21 cellular contexts compared by ENCODE assay signal in the genomic region with DNA sequence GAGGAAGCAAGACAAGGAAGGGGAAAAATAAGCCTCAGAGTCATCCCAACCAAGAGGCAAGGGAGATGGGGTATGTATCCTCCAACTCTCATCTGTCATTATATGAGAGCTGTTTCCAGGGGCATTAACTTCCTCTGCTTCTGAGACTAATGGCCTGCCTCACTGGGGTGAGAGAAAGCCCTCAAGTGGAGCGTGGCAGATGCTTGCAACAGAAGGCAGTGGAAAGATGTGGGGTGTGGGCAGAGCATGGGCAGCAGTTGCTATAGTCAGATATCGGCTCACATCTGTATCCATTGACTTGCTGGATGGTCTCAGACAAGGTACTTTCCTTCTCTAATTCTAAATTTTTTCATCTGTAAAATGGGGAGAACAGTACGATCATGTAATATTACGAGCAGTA.
DNase-seq lines count a peak whose midpoint lies in the region; ATAC-seq lines count a peak whose summit lies in the region.
"Had no signal": no experiment of that assay in that cellular context is flagged by ENCODE, and none has a peak within 500 bp of the region (broad histone marks: within the 10 kb centered on the region; RNA-seq: fewer than 3 reads in every experiment).

No MANE protein-coding gene starts in this region.

- peak; percentile 36 for DNase-seq in D341Med (ENCODE audit: low spot score)
- peak; percentile 50 for DNase-seq in NCI-H1694 (lab: John Stamatoyannopoulos, UW)
- DNase-seq in T-helper 17 cell, result no peak
- DNase-seq in naive thymus-derived CD8-positive, alpha-beta T cell, result no peak
- no peak for DNase-seq in NCI-H1092 (lab: John Stamatoyannopoulos, UW)
- DNase-seq in activated CD4-positive, alpha-beta T cell treated with anti-CD3 and anti-CD28 coated beads, Interleukin-2, amount 10 ng/mL, durations not matched to agents 7 days and 5 days, result no peak
- DNase-seq in hypothalamus (lab: John Stamatoyannopoulos, UW), result no peak
- DNase-seq: activated CD4-positive, alpha-beta T cell treated with anti-CD3 and anti-CD28 coated beads for 4 hours; activated naive CD4-positive, alpha-beta T cell treated with anti-CD3 and anti-CD28 coated beads for 36 hours; activated T-cell treated with anti-CD3 and anti-CD28 coated beads, Interleukin-2, amount 50 U/mL, for 4 hours; anterior cingulate cortex; CD8-positive, alpha-beta memory T cell; GF-D8; GOT3; NCI-H1930; Peyer's patch; posterior cingulate gyrus; right lobe of liver; stimulated activated CD4-positive, alpha-beta T cell treated with anti-CD3 and anti-CD28 coated beads, Interleukin-12 subunit alpha, Interleukin-12 subunit beta, amount 100 ng/mL, for 4 hours; tibial artery had no signal

- H3K9me3 Mint-ChIP-seq in naive thymus-derived CD8-positive, alpha-beta T cell, result no peaks in the 10 kb centered on the region
- peaks cover 6% of the 10 kb centered on the region for H3K9me3 Mint-ChIP-seq in activated CD4-positive, alpha-beta T cell treated with anti-CD3 and anti-CD28 coated beads, Interleukin-2, amount 10 ng/mL, durations not matched to agents 7 days and 5 days
- H3K9me3 Mint-ChIP-seq: activated T-cell treated with anti-CD3 and anti-CD28 coated beads, Interleukin-2, amount 50 U/mL, for 4 hours; CD8-positive, alpha-beta memory T cell had no signal

- no peak overlapping the region for H3K4me3 Mint-ChIP-seq in T-helper 17 cell
- H3K4me3 Mint-ChIP-seq in naive thymus-derived CD8-positive, alpha-beta T cell, result no peak overlapping the region
- H3K4me3 Mint-ChIP-seq in activated CD4-positive, alpha-beta T cell treated with anti-CD3 and anti-CD28 coated beads, Interleukin-2, amount 10 ng/mL, durations not matched to agents 7 days and 5 days, result no peak overlapping the region
- H3K4me3 Mint-ChIP-seq: activated naive CD4-positive, alpha-beta T cell treated with anti-CD3 and anti-CD28 coated beads for 36 hours; activated T-cell treated with anti-CD3 and anti-CD28 coated beads, Interleukin-2, amount 50 U/mL, for 4 hours; CD8-positive, alpha-beta memory T cell; stimulated activated naive CD8-positive, alpha-beta T cell treated with anti-CD3 and anti-CD28 coated beads, Interleukin-15, Interleukin-2, amounts not matched to agents 100 ng/mL and 50 ng/mL, for 24 hours had no signal

- H3K27ac Mint-ChIP-seq in T-helper 17 cell, result peak overlapping the region; percentile 8
- H3K27ac Mint-ChIP-seq in naive thymus-derived CD8-positive, alpha-beta T cell, result peak overlapping the region in 6 of 10 donors; percentile 1 to 72 (median 23)
- no peak overlapping the region for H3K27ac Mint-ChIP-seq in activated CD4-positive, alpha-beta T cell treated with anti-CD3 and anti-CD28 coated beads, Interleukin-2, amount 10 ng/mL, durations not matched to agents 7 days and 5 days
- H3K27ac Mint-ChIP-seq: activated naive CD4-positive, alpha-beta T cell treated with anti-CD3 and anti-CD28 coated beads for 36 hours had no signal

- peaks cover 5% of the 10 kb centered on the region for H3K27me3 Mint-ChIP-seq in T-helper 17 cell
- H3K27me3 Mint-ChIP-seq in naive thymus-derived CD8-positive, alpha-beta T cell, result no peaks in the 10 kb centered on the region
- peaks cover 18% of the 10 kb centered on the region for H3K27me3 Mint-ChIP-seq in activated CD4-positive, alpha-beta T cell treated with anti-CD3 and anti-CD28 coated beads, Interleukin-2, amount 10 ng/mL, durations not matched to agents 7 days and 5 days

- POLR2A ChIA-PET in naive thymus-derived CD8-positive, alpha-beta T cell (lab: Charles Lee), result interaction anchor here (1.3 kb wide), 1 partner anchor 8 kb away, joined by 3 read pairs; no protein-coding TSS in a partner anchor
- POLR2A ChIA-PET in activated CD4-positive, alpha-beta T cell treated with anti-CD3 and anti-CD28 coated beads, Interleukin-2, amount 10 ng/mL, durations not matched to agents 7 days and 5 days (lab: Charles Lee), result no interaction called here

- H3K4me1 Mint-ChIP-seq in T-helper 17 cell, result peaks cover 13% of the 10 kb centered on the region
- H3K4me1 Mint-ChIP-seq in naive thymus-derived CD8-positive, alpha-beta T cell, result peaks cover 19 to 41% (median 30%) of the 10 kb centered on the region in 4 donors
- peaks cover 25% of the 10 kb centered on the region for H3K4me1 Mint-ChIP-seq in activated CD4-positive, alpha-beta T cell treated with anti-CD3 and anti-CD28 coated beads, Interleukin-2, amount 10 ng/mL, durations not matched to agents 7 days and 5 days

- no peaks in the 10 kb centered on the region for H3K9me3 ChIP-seq in T-helper 17 cell (ENCODE audit: control insufficient read depth, low read length, poor library complexity, severe bottlenecking)
- H3K9me3 ChIP-seq: Peyer's patch, right lobe of liver, tibial artery had no signal

- CTCF ChIA-PET in activated CD4-positive, alpha-beta T cell treated with anti-CD3 and anti-CD28 coated beads, Interleukin-2, amount 10 ng/mL, durations not matched to agents 7 days and 5 days (lab: Charles Lee), result interaction anchor here (1.1 to 1.3 kb wide), 2 partner anchors 8 to 405 kb away, joined by 3 to 6 read pairs; no protein-coding TSS in a partner anchor

- no peaks in the 10 kb centered on the region for H3K36me3 Mint-ChIP-seq in T-helper 17 cell (ENCODE audit: low read depth)
- H3K36me3 Mint-ChIP-seq in naive thymus-derived CD8-positive, alpha-beta T cell, result no peaks in the 10 kb centered on the region
- peaks cover 5% of the 10 kb centered on the region for H3K36me3 Mint-ChIP-seq in activated CD4-positive, alpha-beta T cell treated with anti-CD3 and anti-CD28 coated beads, Interleukin-2, amount 10 ng/mL, durations not matched to agents 7 days and 5 days (ENCODE audit: low read depth)
- H3K36me3 Mint-ChIP-seq: CD8-positive, alpha-beta memory T cell had no signal

- no peak for ATAC-seq in T-helper 17 cell
- ATAC-seq in naive thymus-derived CD8-positive, alpha-beta T cell, result no peak

Comparison
In these comparisons a context has a peak if more than half of its experiments do, and no peak if none do; other contexts are left out.
1. DNase-seq: peak in D341Med (single experiment) and NCI-H1694 (single experiment); none in T-helper 17 cell (0 of 3), naive thymus-derived CD8-positive, alpha-beta T cell (0 of 10), NCI-H1092 (single experiment), activated CD4-positive, alpha-beta T cell treated with anti-CD3 and anti-CD28 coated beads, Interleukin-2, amount 10 ng/mL, durations not matched to agents 7 days and 5 days (single experiment) and hypothalamus (0 of 51).